2 cellular contexts compared by ENCODE assay signal in the genomic region with DNA sequence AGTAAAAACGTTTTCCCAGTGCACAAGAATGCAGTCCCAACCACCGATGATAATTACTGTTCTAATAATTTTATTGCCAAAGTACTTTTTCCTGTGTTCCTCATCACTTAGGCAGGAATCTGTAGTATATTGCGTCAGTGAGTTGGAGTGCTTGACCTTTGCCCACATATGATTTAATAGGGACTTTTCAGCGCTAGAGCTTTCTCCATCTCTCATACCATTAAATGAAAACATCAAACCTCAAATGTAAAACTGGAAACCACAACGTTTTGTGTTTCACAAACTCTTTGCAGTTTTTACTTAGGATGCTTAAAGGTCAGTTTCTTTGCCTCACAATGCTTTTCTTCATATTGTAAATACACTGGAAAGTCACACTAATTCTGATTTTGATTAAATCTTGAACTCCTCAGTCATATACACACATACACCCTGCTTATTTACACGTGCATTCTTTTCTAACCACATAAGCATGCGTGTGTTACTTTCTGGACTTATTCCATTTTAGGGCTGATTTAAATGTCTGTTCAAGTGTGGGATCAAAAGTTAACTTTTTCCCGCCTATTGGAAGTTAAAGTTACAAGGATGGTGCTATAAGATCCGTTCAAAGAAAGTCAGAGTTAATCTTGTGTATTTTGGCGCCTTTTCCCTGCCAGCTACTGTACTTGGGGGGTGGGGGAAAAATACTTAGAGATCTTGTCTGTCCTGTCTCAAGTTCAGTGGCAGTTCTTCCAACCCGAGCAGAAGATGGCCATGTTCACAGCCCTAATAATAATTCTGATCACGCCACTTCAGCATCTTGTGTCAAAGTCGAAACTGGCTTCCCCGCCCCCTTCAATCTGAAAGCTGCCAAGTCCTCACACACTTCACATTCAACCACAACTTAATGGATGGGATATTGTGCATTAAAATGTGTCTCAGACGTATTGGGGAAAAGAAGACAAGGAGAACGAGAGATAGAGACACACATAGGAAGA.
A peak's percentile ranks its signal among the peaks of the same experiment; 100 is the strongest.
TF ChIP-seq lines count a peak whose summit lies in the region.

No MANE protein-coding gene starts in this region.

TF ChIP-seq in K562, 482 proteins besides CTCF, POLR2A, EP300 and RAD21 (continues in another document):
- no peak for TF ChIP-seq CTCFL (IDR thresholded peaks at IDR 0.05; ENCODE audit: borderline replicate concordance, insufficient read depth, low read depth, low read length, poor library complexity, severe bottlenecking)
- TF ChIP-seq, protein P1, sequence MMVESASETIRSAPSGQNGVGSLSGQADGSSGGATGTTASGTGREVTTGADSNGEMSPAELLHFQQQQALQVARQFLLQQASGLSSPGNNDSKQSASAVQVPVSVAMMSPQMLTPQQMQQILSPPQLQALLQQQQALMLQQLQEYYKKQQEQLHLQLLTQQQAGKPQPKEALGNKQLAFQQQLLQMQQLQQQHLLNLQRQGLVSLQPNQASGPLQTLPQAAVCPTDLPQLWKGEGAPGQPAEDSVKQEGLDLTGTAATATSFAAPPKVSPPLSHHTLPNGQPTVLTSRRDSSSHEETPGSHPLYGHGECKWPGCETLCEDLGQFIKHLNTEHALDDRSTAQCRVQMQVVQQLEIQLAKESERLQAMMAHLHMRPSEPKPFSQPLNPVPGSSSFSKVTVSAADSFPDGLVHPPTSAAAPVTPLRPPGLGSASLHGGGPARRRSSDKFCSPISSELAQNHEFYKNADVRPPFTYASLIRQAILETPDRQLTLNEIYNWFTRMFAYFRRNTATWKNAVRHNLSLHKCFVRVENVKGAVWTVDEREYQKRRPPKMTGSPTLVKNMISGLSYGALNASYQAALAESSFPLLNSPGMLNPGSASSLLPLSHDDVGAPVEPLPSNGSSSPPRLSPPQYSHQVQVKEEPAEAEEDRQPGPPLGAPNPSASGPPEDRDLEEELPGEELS (CRISPR knock-in tag; IDR thresholded peaks at IDR 0.05; ENCODE audit: borderline replicate concordance): no peak
- TF ChIP-seq BRD9 (IDR thresholded peaks at IDR 0.05; ENCODE audit: low read depth, partially characterized antibody): no peak
- no peak for TF ChIP-seq ELK3 (CRISPR knock-in tag; IDR thresholded peaks at IDR 0.05)
- TF ChIP-seq ETV1 (tag; conservative IDR thresholded peaks at IDR 0.05; ENCODE audit: low read depth): no peak
- TF ChIP-seq ZNF764 (CRISPR knock-in tag; IDR thresholded peaks at IDR 0.05; ENCODE audit: low read depth): no peak
- TF ChIP-seq CBX5 (IDR thresholded peaks at IDR 0.05; ENCODE audit: borderline replicate concordance, low read depth): no peak
- no peak for TF ChIP-seq FOSL1 (tag; conservative IDR thresholded peaks at IDR 0.05)
- TF ChIP-seq HNRNPUL1 (IDR thresholded peaks at IDR 0.05; ENCODE audit: low read length): no peak
- TF ChIP-seq CEBPB (tag; IDR thresholded peaks at IDR 0.05): peak; percentile 34; the same call in 1 of the 2 replicates
- TF ChIP-seq MITF (IDR thresholded peaks at IDR 0.05): no peak
- TF ChIP-seq NBN (IDR thresholded peaks at IDR 0.05; ENCODE audit: low read depth): no peak
- TF ChIP-seq CHD4 (IDR thresholded peaks at IDR 0.05; ENCODE audit: insufficient read depth, insufficient replicate concordance, low read depth, low read length, poor library complexity, severe bottlenecking): no peak
- no peak for TF ChIP-seq NR2C1 (IDR thresholded peaks at IDR 0.05)
- TF ChIP-seq NR2C1 (tag; IDR thresholded peaks at IDR 0.05): no peak
- TF ChIP-seq SREBF2 (CRISPR knock-in tag; IDR thresholded peaks at IDR 0.05): no peak
- no peak for TF ChIP-seq ESRRB (CRISPR knock-in tag; IDR thresholded peaks at IDR 0.05; ENCODE audit: borderline replicate concordance)
- no peak for TF ChIP-seq CBFA2T2 (conservative IDR thresholded peaks at IDR 0.05)
- no peak for TF ChIP-seq SIN3A (IDR thresholded peaks at IDR 0.05; ENCODE audit: borderline replicate concordance in 2 of 2, control insufficient read depth in 1 of 2, low read depth in 2 of 2, low read length in 2 of 2)
- TF ChIP-seq ZBTB17 (CRISPR knock-in tag; IDR thresholded peaks at IDR 0.05): no peak
- TF ChIP-seq, protein P2, sequence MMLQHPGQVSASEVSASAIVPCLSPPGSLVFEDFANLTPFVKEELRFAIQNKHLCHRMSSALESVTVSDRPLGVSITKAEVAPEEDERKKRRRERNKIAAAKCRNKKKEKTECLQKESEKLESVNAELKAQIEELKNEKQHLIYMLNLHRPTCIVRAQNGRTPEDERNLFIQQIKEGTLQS (IDR thresholded peaks at IDR 0.05): peak; percentile 31; the same call in 1 of the 2 replicates
- TF ChIP-seq, protein P2 (CRISPR knock-in tag; conservative IDR thresholded peaks at IDR 0.05): no peak
- no peak for TF ChIP-seq MAFG (tag; conservative IDR thresholded peaks at IDR 0.05)

TF ChIP-seq in HepG2, 621 proteins besides CTCF, POLR2A, EP300 and RAD21:
- TF ChIP-seq KAT8 (CRISPR knock-in tag; IDR thresholded peaks at IDR 0.05) (no peak), CEBPB (IDR thresholded peaks at IDR 0.05; ENCODE audit: borderline replicate concordance, low read depth, low read length) (peak; percentile 56; the same call in 1 of the 2 replicates), TBX3 (IDR thresholded peaks at IDR 0.05; ENCODE audit: borderline replicate concordance) (no peak), HNF4A (CRISPR knock-in tag; IDR thresholded peaks at IDR 0.05) (peak; percentile 52; the same call in 1 of the 2 replicates), MEF2D (CRISPR knock-in tag; IDR thresholded peaks at IDR 0.05) (no peak), NR2F6 (IDR thresholded peaks at IDR 0.05) (no peak), NR2F6 (CRISPR knock-in tag; IDR thresholded peaks at IDR 0.05) (0 out of 2 replicates have a peak, but pooled peaks have one; percentile 8), ZBTB21 (CRISPR knock-in tag; IDR thresholded peaks at IDR 0.05) (no peak), SUZ12 (IDR thresholded peaks at IDR 0.05; ENCODE audit: low read depth, low read length) (no peak), PHB2 (IDR thresholded peaks at IDR 0.05; ENCODE audit: partially characterized antibody) (no peak), HNRNPH1 (optimal IDR thresholded peaks at IDR 0.05; ENCODE audit: low read depth, low read length) (no peak), HNF4G (IDR thresholded peaks at IDR 0.05; ENCODE audit: borderline replicate concordance, low read depth, low read length) (peak; percentile 38; the same call in 1 of the 2 replicates), HNF4G (CRISPR knock-in tag; IDR thresholded peaks at IDR 0.05; ENCODE audit: borderline replicate concordance, low read depth) (no peak), CEBPG (CRISPR knock-in tag; IDR thresholded peaks at IDR 0.05) (peak; percentile 64)
- TF ChIP-seq, protein P3, sequence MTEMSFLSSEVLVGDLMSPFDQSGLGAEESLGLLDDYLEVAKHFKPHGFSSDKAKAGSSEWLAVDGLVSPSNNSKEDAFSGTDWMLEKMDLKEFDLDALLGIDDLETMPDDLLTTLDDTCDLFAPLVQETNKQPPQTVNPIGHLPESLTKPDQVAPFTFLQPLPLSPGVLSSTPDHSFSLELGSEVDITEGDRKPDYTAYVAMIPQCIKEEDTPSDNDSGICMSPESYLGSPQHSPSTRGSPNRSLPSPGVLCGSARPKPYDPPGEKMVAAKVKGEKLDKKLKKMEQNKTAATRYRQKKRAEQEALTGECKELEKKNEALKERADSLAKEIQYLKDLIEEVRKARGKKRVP (CRISPR knock-in tag; IDR thresholded peaks at IDR 0.05): peak in 1 of 2 experiments; percentile 42; a peak in 1 of 4 replicates
TF ChIP-seq in HepG2: peak in this region for 6.
